2 cellular contexts compared by ENCODE assay signal in the genomic region with DNA sequence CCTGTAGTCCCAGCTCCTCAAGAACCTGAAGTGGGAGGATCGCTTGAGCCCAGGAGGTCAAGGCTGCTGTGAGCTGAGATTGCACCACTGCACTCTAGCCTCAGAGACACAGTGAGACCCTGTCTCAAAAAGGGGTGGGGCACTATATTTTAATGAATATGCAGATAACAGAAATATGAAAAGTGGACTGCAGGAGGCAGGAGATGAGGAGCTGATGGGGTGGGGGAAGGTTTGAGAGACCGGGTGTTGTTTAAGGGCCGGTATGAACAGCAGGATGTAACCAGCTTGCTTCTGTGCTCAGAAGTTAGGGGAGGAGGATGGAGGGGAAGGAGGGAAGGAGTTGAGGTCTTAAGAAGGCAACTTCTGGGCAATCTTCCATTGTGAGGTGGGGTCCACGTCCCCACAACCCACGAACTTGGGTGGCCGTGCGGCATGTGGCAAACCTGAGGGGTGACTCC.
TF ChIP-seq lines count a peak whose summit lies in the region.

No MANE protein-coding gene starts in this region.

TF ChIP-seq in HepG2, 621 proteins besides CTCF, POLR2A, EP300 and RAD21:
- TF ChIP-seq ZNF280B (CRISPR knock-in tag; IDR thresholded peaks at IDR 0.05; ENCODE audit: borderline replicate concordance): no peak
- TF ChIP-seq, protein P1, sequence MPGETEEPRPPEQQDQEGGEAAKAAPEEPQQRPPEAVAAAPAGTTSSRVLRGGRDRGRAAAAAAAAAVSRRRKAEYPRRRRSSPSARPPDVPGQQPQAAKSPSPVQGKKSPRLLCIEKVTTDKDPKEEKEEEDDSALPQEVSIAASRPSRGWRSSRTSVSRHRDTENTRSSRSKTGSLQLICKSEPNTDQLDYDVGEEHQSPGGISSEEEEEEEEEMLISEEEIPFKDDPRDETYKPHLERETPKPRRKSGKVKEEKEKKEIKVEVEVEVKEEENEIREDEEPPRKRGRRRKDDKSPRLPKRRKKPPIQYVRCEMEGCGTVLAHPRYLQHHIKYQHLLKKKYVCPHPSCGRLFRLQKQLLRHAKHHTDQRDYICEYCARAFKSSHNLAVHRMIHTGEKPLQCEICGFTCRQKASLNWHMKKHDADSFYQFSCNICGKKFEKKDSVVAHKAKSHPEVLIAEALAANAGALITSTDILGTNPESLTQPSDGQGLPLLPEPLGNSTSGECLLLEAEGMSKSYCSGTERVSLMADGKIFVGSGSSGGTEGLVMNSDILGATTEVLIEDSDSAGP (CRISPR knock-in tag; IDR thresholded peaks at IDR 0.05; ENCODE audit: borderline replicate concordance): 0 out of 2 replicates have a peak, but pooled peaks have one; percentile 39
- no peak for TF ChIP-seq ZNF296 (CRISPR knock-in tag; conservative IDR thresholded peaks at IDR 0.05)
- TF ChIP-seq, protein P2, sequence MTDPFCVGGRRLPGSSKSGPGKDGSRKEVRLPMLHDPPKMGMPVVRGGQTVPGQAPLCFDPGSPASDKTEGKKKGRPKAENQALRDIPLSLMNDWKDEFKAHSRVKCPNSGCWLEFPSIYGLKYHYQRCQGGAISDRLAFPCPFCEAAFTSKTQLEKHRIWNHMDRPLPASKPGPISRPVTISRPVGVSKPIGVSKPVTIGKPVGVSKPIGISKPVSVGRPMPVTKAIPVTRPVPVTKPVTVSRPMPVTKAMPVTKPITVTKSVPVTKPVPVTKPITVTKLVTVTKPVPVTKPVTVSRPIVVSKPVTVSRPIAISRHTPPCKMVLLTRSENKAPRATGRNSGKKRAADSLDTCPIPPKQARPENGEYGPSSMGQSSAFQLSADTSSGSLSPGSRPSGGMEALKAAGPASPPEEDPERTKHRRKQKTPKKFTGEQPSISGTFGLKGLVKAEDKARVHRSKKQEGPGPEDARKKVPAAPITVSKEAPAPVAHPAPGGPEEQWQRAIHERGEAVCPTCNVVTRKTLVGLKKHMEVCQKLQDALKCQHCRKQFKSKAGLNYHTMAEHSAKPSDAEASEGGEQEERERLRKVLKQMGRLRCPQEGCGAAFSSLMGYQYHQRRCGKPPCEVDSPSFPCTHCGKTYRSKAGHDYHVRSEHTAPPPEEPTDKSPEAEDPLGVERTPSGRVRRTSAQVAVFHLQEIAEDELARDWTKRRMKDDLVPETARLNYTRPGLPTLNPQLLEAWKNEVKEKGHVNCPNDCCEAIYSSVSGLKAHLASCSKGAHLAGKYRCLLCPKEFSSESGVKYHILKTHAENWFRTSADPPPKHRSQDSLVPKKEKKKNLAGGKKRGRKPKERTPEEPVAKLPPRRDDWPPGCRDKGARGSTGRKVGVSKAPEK (CRISPR knock-in tag; IDR thresholded peaks at IDR 0.05; ENCODE audit: borderline replicate concordance): no peak
- TF ChIP-seq IKZF5 (CRISPR knock-in tag; IDR thresholded peaks at IDR 0.05): no peak
- no peak for TF ChIP-seq RBAK (CRISPR knock-in tag; IDR thresholded peaks at IDR 0.05)
- TF ChIP-seq ZNF713 (CRISPR knock-in tag; IDR thresholded peaks at IDR 0.05): no peak
- no peak for TF ChIP-seq ZNF138 (CRISPR knock-in tag; IDR thresholded peaks at IDR 0.05; ENCODE audit: low read depth)
- no peak for TF ChIP-seq JUN (CRISPR knock-in tag; IDR thresholded peaks at IDR 0.05)
- no peak for TF ChIP-seq ARHGAP35 (CRISPR knock-in tag; IDR thresholded peaks at IDR 0.05; ENCODE audit: borderline replicate concordance)
- 0 out of 2 replicates have a peak, but pooled peaks have one; percentile 7 for TF ChIP-seq ZNF83 (CRISPR knock-in tag; IDR thresholded peaks at IDR 0.05; ENCODE audit: borderline replicate concordance)
- TF ChIP-seq ZNF570 (CRISPR knock-in tag; IDR thresholded peaks at IDR 0.05; ENCODE audit: borderline replicate concordance): no peak
- no peak for TF ChIP-seq TBL1XR1 (IDR thresholded peaks at IDR 0.05; ENCODE audit: borderline replicate concordance, low read length, partially characterized antibody)
- no peak for TF ChIP-seq ZNF549 (CRISPR knock-in tag; IDR thresholded peaks at IDR 0.05)

TF ChIP-seq in WTC11, 78 proteins besides CTCF, POLR2A, EP300 and RAD21:
- TF ChIP-seq MXD4 (CRISPR knock-in tag; IDR thresholded peaks at IDR 0.05; ENCODE audit: borderline replicate concordance) (no peak), STAT6 (CRISPR knock-in tag; conservative IDR thresholded peaks at IDR 0.05; ENCODE audit: low read depth) (no peak), GTF2I (CRISPR knock-in tag; conservative IDR thresholded peaks at IDR 0.05) (no peak), ESRRA (CRISPR knock-in tag; IDR thresholded peaks at IDR 0.05; ENCODE audit: borderline replicate concordance) (no peak), ELF4 (CRISPR knock-in tag; IDR thresholded peaks at IDR 0.05; ENCODE audit: low read depth) (no peak), SMAD4 (CRISPR knock-in tag; IDR thresholded peaks at IDR 0.05) (no peak), FOXP1 (CRISPR knock-in tag; IDR thresholded peaks at IDR 0.05; ENCODE audit: borderline replicate concordance) (no peak), ZNF671 (CRISPR knock-in tag; IDR thresholded peaks at IDR 0.05) (no peak), TEAD1 (CRISPR knock-in tag; IDR thresholded peaks at IDR 0.05) (no peak), AFF4 (CRISPR knock-in tag; IDR thresholded peaks at IDR 0.05; ENCODE audit: borderline replicate concordance) (no peak), PRRX2 (CRISPR knock-in tag; IDR thresholded peaks at IDR 0.05) (no peak), SP1 (CRISPR knock-in tag; conservative IDR thresholded peaks at IDR 0.05) (no peak), JUN (CRISPR knock-in tag; IDR thresholded peaks at IDR 0.05) (no peak), CREB1 (CRISPR knock-in tag; IDR thresholded peaks at IDR 0.05) (no peak), ATF6 (CRISPR knock-in tag; IDR thresholded peaks at IDR 0.05) (no peak), ZBTB21 (CRISPR knock-in tag; IDR thresholded peaks at IDR 0.05; ENCODE audit: borderline replicate concordance) (no peak), ZNF232 (CRISPR knock-in tag; IDR thresholded peaks at IDR 0.05) (no peak), ZNF532 (CRISPR knock-in tag; IDR thresholded peaks at IDR 0.05; ENCODE audit: borderline replicate concordance) (no peak)
- TF ChIP-seq, protein P3, sequence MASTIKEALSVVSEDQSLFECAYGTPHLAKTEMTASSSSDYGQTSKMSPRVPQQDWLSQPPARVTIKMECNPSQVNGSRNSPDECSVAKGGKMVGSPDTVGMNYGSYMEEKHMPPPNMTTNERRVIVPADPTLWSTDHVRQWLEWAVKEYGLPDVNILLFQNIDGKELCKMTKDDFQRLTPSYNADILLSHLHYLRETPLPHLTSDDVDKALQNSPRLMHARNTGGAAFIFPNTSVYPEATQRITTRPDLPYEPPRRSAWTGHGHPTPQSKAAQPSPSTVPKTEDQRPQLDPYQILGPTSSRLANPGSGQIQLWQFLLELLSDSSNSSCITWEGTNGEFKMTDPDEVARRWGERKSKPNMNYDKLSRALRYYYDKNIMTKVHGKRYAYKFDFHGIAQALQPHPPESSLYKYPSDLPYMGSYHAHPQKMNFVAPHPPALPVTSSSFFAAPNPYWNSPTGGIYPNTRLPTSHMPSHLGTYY (CRISPR knock-in tag; IDR thresholded peaks at IDR 0.05): no peak
- TF ChIP-seq, protein P4, sequence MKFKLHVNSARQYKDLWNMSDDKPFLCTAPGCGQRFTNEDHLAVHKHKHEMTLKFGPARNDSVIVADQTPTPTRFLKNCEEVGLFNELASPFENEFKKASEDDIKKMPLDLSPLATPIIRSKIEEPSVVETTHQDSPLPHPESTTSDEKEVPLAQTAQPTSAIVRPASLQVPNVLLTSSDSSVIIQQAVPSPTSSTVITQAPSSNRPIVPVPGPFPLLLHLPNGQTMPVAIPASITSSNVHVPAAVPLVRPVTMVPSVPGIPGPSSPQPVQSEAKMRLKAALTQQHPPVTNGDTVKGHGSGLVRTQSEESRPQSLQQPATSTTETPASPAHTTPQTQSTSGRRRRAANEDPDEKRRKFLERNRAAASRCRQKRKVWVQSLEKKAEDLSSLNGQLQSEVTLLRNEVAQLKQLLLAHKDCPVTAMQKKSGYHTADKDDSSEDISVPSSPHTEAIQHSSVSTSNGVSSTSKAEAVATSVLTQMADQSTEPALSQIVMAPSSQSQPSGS (CRISPR knock-in tag; IDR thresholded peaks at IDR 0.05; ENCODE audit: borderline replicate concordance, low read depth): no peak
